10 cellular contexts compared by ENCODE assay signal in the genomic region with DNA sequence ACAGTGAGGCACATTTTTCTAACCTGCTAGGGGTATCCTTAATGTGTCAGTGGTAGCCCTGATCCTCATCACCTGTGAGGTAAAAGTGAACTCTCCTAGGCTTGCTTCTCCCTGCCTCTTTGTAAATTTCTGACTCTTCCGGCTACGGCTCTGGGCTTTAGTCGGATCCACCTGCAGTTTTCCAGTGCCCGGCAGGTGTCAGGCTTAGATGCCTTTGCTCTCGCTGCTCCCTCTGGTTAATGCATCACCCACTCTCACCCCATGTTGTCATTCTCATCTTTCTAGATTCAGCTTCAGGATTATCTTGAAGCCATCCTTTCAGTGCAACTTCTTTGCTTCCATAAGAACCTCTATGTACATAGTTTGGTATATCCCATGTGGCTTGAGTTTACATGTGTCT.
DNase-seq lines count a peak whose midpoint lies in the region; ATAC-seq and TF ChIP-seq lines count a peak whose summit lies in the region.
"Had no signal": no experiment of that assay in that cellular context is flagged by ENCODE, and none has a peak within 500 bp of the region (broad histone marks: within the 10 kb centered on the region; RNA-seq: fewer than 3 reads in every experiment).

No MANE protein-coding gene starts in this region.

- peaks cover 58% of the 10 kb centered on the region for H3K36me3 Mint-ChIP-seq in stimulated activated effector memory CD8-positive, alpha-beta T cell treated with anti-CD3 and anti-CD28 coated beads, Interleukin-12 subunit alpha, Interleukin-12 subunit beta, amount 100 ng/mL, for 72 hours

- H3K27me3 ChIP-seq in RWPE2 (ENCODE audit: insufficient read depth, poor library complexity, severe bottlenecking): no peaks in the 10 kb centered on the region

- peaks cover 27% of the 10 kb centered on the region for H3K4me1 Mint-ChIP-seq in stimulated activated effector memory CD8-positive, alpha-beta T cell treated with anti-CD3 and anti-CD28 coated beads, Interleukin-12 subunit alpha, Interleukin-12 subunit beta, amount 100 ng/mL, for 72 hours

- peak; percentile 65 for TF ChIP-seq CTCF in RWPE2 (IDR thresholded peaks at IDR 0.05; ENCODE audit: poor library complexity, severe bottlenecking)

- peaks cover 39% of the 10 kb centered on the region for H3K36me3 ChIP-seq in RWPE2 (ENCODE audit: low read depth)

- peak overlapping the region; percentile 24 for H3K27ac Mint-ChIP-seq in stimulated activated effector memory CD8-positive, alpha-beta T cell treated with anti-CD3 and anti-CD28 coated beads, Interleukin-12 subunit alpha, Interleukin-12 subunit beta, amount 100 ng/mL, for 72 hours
- H3K27ac Mint-ChIP-seq: activated T-cell treated with anti-CD3 and anti-CD28 coated beads, Interleukin-2, amount 50 U/mL, for 24 hours had no signal

- no peak overlapping the region for H3K4me3 ChIP-seq in RWPE2 (ENCODE audit: severe bottlenecking)

- H3K27ac ChIP-seq in RWPE2 (ENCODE audit: poor library complexity, severe bottlenecking): no peak overlapping the region

- no peaks in the 10 kb centered on the region for H3K9me3 ChIP-seq in RWPE2 (ENCODE audit: severe bottlenecking)
- H3K9me3 ChIP-seq: SK-N-SH had no signal

- H3K4me1 ChIP-seq in RWPE2 (ENCODE audit: insufficient read depth, poor library complexity, severe bottlenecking): peaks cover 9% of the 10 kb centered on the region

- DNase-seq in NCI-H2081 (lab: John Stamatoyannopoulos, UW): peak; percentile 50 to 51
- no peak for DNase-seq in NCI-H2081 treated with DMSO at 0.1 percent for 48 hours (lab: John Stamatoyannopoulos, UW)
- DNase-seq in RWPE2 (ENCODE audit: low spot score): no peak
- DNase-seq in glomerular visceral epithelial cell (ENCODE audit: extremely low spot score): peak; percentile 36
- DNase-seq in stimulated activated effector memory CD8-positive, alpha-beta T cell treated with anti-CD3 and anti-CD28 coated beads, Interleukin-12 subunit alpha, Interleukin-12 subunit beta, amount 100 ng/mL, for 72 hours (ENCODE audit: low spot score in 2 of 2): no peak
- no peak for DNase-seq in LoVo (ENCODE audit: low spot score)
- DNase-seq in SHP77 treated with DMSO at 0.1 percent for 48 hours (lab: John Stamatoyannopoulos, UW): no peak
- DNase-seq: activated T-cell treated with anti-CD3 and anti-CD28 coated beads, Interleukin-2, amount 50 U/mL, for 24 hours; SK-N-SH had no signal

- H3K9me3 Mint-ChIP-seq in stimulated activated effector memory CD8-positive, alpha-beta T cell treated with anti-CD3 and anti-CD28 coated beads, Interleukin-12 subunit alpha, Interleukin-12 subunit beta, amount 100 ng/mL, for 72 hours: no peaks in the 10 kb centered on the region
- H3K9me3 Mint-ChIP-seq: activated T-cell treated with anti-CD3 and anti-CD28 coated beads, Interleukin-2, amount 50 U/mL, for 24 hours had no signal

- no peak overlapping the region for H3K4me3 Mint-ChIP-seq in stimulated activated effector memory CD8-positive, alpha-beta T cell treated with anti-CD3 and anti-CD28 coated beads, Interleukin-12 subunit alpha, Interleukin-12 subunit beta, amount 100 ng/mL, for 72 hours

- peak; percentile 28; the same call in 2 of the 3 replicates for ATAC-seq in RWPE2 (ENCODE audit: low read depth)
- ATAC-seq in stimulated activated effector memory CD8-positive, alpha-beta T cell treated with anti-CD3 and anti-CD28 coated beads, Interleukin-12 subunit alpha, Interleukin-12 subunit beta, amount 100 ng/mL, for 72 hours: no peak
- no peak for ATAC-seq in GM21526 (IDR thresholded peaks at IDR 0.05; ENCODE audit: low FRiP score, unreplicated experiment)

Comparison
In these comparisons a context has a peak if more than half of its experiments do, and no peak if none do; other contexts are left out.
1. DNase-seq: peak in NCI-H2081 (2 of 2) and glomerular visceral epithelial cell (single experiment); none in NCI-H2081 treated with DMSO at 0.1 percent for 48 hours (single experiment), RWPE2 (single experiment), stimulated activated effector memory CD8-positive, alpha-beta T cell treated with anti-CD3 and anti-CD28 coated beads, Interleukin-12 subunit alpha, Interleukin-12 subunit beta, amount 100 ng/mL, for 72 hours (0 of 2), LoVo (single experiment) and SHP77 treated with DMSO at 0.1 percent for 48 hours (single experiment).